10 cellular contexts compared by ENCODE assay signal in genomic region chrX:72132456-72132855, GRCh38. TPM values are rescaled to one million over a fixed set of nuclear protein-coding genes. Genes with fewer than 3 reads are reported as not detected.
A peak's percentile ranks its signal among the peaks of the same experiment; 100 is the strongest.
DNase-seq lines count a peak whose midpoint lies in the region; ATAC-seq, FAIRE-seq and TF ChIP-seq lines count a peak whose summit lies in the region.
"Had no signal": no experiment of that assay in that cellular context is flagged by ENCODE, and none has a peak within 500 bp of the region (broad histone marks: within the 10 kb centered on the region; RNA-seq: fewer than 3 reads in every experiment).

No MANE protein-coding gene starts in this region.

- H2AFZ ChIP-seq in GM23338: no peak overlapping the region

- H3F3A ChIP-seq in GM23338 (replicated peaks; ENCODE audit: low read depth): no peaks in the 10 kb centered on the region

- H3K4me1 Mint-ChIP-seq in GM23338: peaks cover 19% of the 10 kb centered on the region
- peaks cover 5% of the 10 kb centered on the region for H3K4me1 Mint-ChIP-seq in activated T-helper 1 cell treated with anti-CD3 and anti-CD28 coated beads, Interleukin-12 subunit alpha, Interleukin-12 subunit beta, Interleukin-2, Interleukin-4 antibody, amounts not matched to agents 30 ng/mL and 10 ng/mL and 1 ng/mL, durations not matched to agents 14 hours and 24 hours and 36 hours (ENCODE audit: low read depth)

- H3K9ac ChIP-seq in iPS-15b (ENCODE audit: low read depth, low read length) (no peak overlapping the region), skeletal muscle satellite cell (ENCODE audit: low read depth, low read length) (no peak overlapping the region)

- TF ChIP-seq CTCF in GM23338 (conservative IDR thresholded peaks at IDR 0.05; ENCODE audit: low read depth in 2 of 2): no peak

- peak overlapping the region; percentile 52 for H3K4me3 ChIP-seq in GM23338
- peak overlapping the region; percentile 32 for H3K4me3 ChIP-seq in iPS-15b (ENCODE audit: low read depth, low read length)
- H3K4me3 ChIP-seq in skeletal muscle satellite cell (ENCODE audit: low read length): peak overlapping the region; percentile 71

- FAIRE-seq in GM19239 (lab: Jason Lieb, UNC): no peak
- FAIRE-seq in urothelium cell line (lab: Jason Lieb, UNC): no peak
- FAIRE-seq: pancreas had no signal

- peak overlapping the region; percentile 80 for H3K4me2 ChIP-seq in GM23338
- peak overlapping the region; percentile 86 for H3K4me2 ChIP-seq in skeletal muscle satellite cell (ENCODE audit: low read length)

- H3K9me2 ChIP-seq in GM23338 (ENCODE audit: insufficient read depth): no peaks in the 10 kb centered on the region

- no peak overlapping the region for H3K27ac Mint-ChIP-seq in GM23338
- H3K27ac Mint-ChIP-seq in activated T-helper 1 cell treated with anti-CD3 and anti-CD28 coated beads, Interleukin-12 subunit alpha, Interleukin-12 subunit beta, Interleukin-2, Interleukin-4 antibody, amounts not matched to agents 30 ng/mL and 10 ng/mL and 1 ng/mL, durations not matched to agents 14 hours and 24 hours and 36 hours: no peak overlapping the region
- H3K27ac Mint-ChIP-seq: T-helper 2 cell treated with Interferon-gamma antibody and Interleukin-4, amounts not matched to agents 5 μg/mL and 100 μg/mL, for 36 hours had no signal

- H3K79me2 ChIP-seq in GM23338 (replicated peaks; ENCODE audit: insufficient read depth): no peaks in the 10 kb centered on the region

- H3K9me3 ChIP-seq in iPS-15b (ENCODE audit: control insufficient read depth, insufficient read depth, low read length): peaks cover 2% of the 10 kb centered on the region
- no peaks in the 10 kb centered on the region for H3K9me3 ChIP-seq in skeletal muscle satellite cell (replicated peaks; ENCODE audit: low read length)
- H3K9me3 ChIP-seq: pancreas had no signal

- peaks cover 17% of the 10 kb centered on the region for H3K9me3 Mint-ChIP-seq in GM23338
- H3K9me3 Mint-ChIP-seq in activated T-helper 1 cell treated with anti-CD3 and anti-CD28 coated beads, Interleukin-12 subunit alpha, Interleukin-12 subunit beta, Interleukin-2, Interleukin-4 antibody, amounts not matched to agents 30 ng/mL and 10 ng/mL and 1 ng/mL, durations not matched to agents 14 hours and 24 hours and 36 hours: no peaks in the 10 kb centered on the region
- H3K9me3 Mint-ChIP-seq: T-helper 2 cell treated with Interferon-gamma antibody and Interleukin-4, amounts not matched to agents 5 μg/mL and 100 μg/mL, for 36 hours had no signal

- peaks cover 44% of the 10 kb centered on the region for H3K27me3 Mint-ChIP-seq in GM23338 (ENCODE audit: insufficient read depth, low read depth, poor library complexity)
- peaks cover 58% of the 10 kb centered on the region for H3K27me3 Mint-ChIP-seq in activated T-helper 1 cell treated with anti-CD3 and anti-CD28 coated beads, Interleukin-12 subunit alpha, Interleukin-12 subunit beta, Interleukin-2, Interleukin-4 antibody, amounts not matched to agents 30 ng/mL and 10 ng/mL and 1 ng/mL, durations not matched to agents 14 hours and 24 hours and 36 hours (ENCODE audit: insufficient read depth)

- no peaks in the 10 kb centered on the region for H4K20me1 ChIP-seq in GM23338 (replicated peaks; ENCODE audit: insufficient read depth)

- no peak for DNase-seq in GM23338 (ENCODE audit: low spot score)
- DNase-seq in activated T-helper 1 cell treated with anti-CD3 and anti-CD28 coated beads, Interleukin-12 subunit alpha, Interleukin-12 subunit beta, Interleukin-2, Interleukin-4 antibody, amounts not matched to agents 30 ng/mL and 10 ng/mL and 1 ng/mL, durations not matched to agents 14 hours and 24 hours and 36 hours (ENCODE audit: low spot score): no peak
- no peak for DNase-seq in GM19239 (ENCODE audit: insufficient read length, low spot score)
- no peak for DNase-seq in H4 (ENCODE audit: low spot score)
- no peak for DNase-seq in urothelium cell line (ENCODE audit: low spot score)
- no peak for DNase-seq in EL

- H3K4me3 Mint-ChIP-seq in GM23338: peak overlapping the region; percentile 76
- peak overlapping the region; percentile 20 for H3K4me3 Mint-ChIP-seq in activated T-helper 1 cell treated with anti-CD3 and anti-CD28 coated beads, Interleukin-12 subunit alpha, Interleukin-12 subunit beta, Interleukin-2, Interleukin-4 antibody, amounts not matched to agents 30 ng/mL and 10 ng/mL and 1 ng/mL, durations not matched to agents 14 hours and 24 hours and 36 hours

- peaks cover 24% of the 10 kb centered on the region for H3K36me3 Mint-ChIP-seq in GM23338 (ENCODE audit: low read depth)
- no peaks in the 10 kb centered on the region for H3K36me3 Mint-ChIP-seq in activated T-helper 1 cell treated with anti-CD3 and anti-CD28 coated beads, Interleukin-12 subunit alpha, Interleukin-12 subunit beta, Interleukin-2, Interleukin-4 antibody, amounts not matched to agents 30 ng/mL and 10 ng/mL and 1 ng/mL, durations not matched to agents 14 hours and 24 hours and 36 hours (ENCODE audit: low read depth)

- H3K36me3 ChIP-seq in GM23338 (ENCODE audit: insufficient read depth): no peaks in the 10 kb centered on the region
- H3K36me3 ChIP-seq in iPS-15b (ENCODE audit: control insufficient read depth, insufficient read depth, low read length): no peaks in the 10 kb centered on the region
- H3K36me3 ChIP-seq in skeletal muscle satellite cell (ENCODE audit: insufficient read depth, low read length): no peaks in the 10 kb centered on the region
- H3K36me3 ChIP-seq: pancreas had no signal

- H3K27ac ChIP-seq in GM23338 (ENCODE audit: low read depth): no peak overlapping the region
- H3K27ac ChIP-seq: pancreas had no signal

- H3K27me3 ChIP-seq in GM23338 (ENCODE audit: insufficient read depth) (peaks cover 49% of the 10 kb centered on the region), iPS-15b (ENCODE audit: control insufficient read depth, insufficient read depth, low read length) (peaks cover 53% of the 10 kb centered on the region), skeletal muscle satellite cell (ENCODE audit: control insufficient read depth, insufficient read depth, low read length) (peaks cover 69% of the 10 kb centered on the region)

- intact Hi-C loops in activated T-helper 1 cell treated with anti-CD3 and anti-CD28 coated beads, Interleukin-12 subunit alpha, Interleukin-12 subunit beta, Interleukin-2, Interleukin-4 antibody, amounts not matched to agents 30 ng/mL and 10 ng/mL and 1 ng/mL, durations not matched to agents 14 hours and 24 hours and 36 hours (cut with micrococcal nuclease): no loop called here

- H3K4me1 ChIP-seq in GM23338 (ENCODE audit: insufficient read depth): peaks cover 3% of the 10 kb centered on the region; the same call in 1 of the 2 replicates
- H3K4me1 ChIP-seq in iPS-15b (ENCODE audit: control insufficient read depth, insufficient read depth, low read length): peaks cover 4% of the 10 kb centered on the region
- H3K4me1 ChIP-seq in skeletal muscle satellite cell (ENCODE audit: control insufficient read depth, insufficient read depth, low read length): peaks cover 4% of the 10 kb centered on the region
- H3K4me1 ChIP-seq: pancreas had no signal

- no peak for ATAC-seq in GM23338

TF ChIP-seq in GM23338, 12 proteins besides CTCF, POLR2A, EP300 and RAD21 (continues in another document):
- TF ChIP-seq, protein P1, sequence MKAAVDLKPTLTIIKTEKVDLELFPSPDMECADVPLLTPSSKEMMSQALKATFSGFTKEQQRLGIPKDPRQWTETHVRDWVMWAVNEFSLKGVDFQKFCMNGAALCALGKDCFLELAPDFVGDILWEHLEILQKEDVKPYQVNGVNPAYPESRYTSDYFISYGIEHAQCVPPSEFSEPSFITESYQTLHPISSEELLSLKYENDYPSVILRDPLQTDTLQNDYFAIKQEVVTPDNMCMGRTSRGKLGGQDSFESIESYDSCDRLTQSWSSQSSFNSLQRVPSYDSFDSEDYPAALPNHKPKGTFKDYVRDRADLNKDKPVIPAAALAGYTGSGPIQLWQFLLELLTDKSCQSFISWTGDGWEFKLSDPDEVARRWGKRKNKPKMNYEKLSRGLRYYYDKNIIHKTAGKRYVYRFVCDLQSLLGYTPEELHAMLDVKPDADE (IDR thresholded peaks at IDR 0.05): no peak
- TF ChIP-seq POLR2AphosphoS5 (IDR thresholded peaks at IDR 0.05; ENCODE audit: low read depth): no peak
- no peak for TF ChIP-seq EZH2phosphoT487 (IDR thresholded peaks at IDR 0.05; ENCODE audit: unreplicated experiment)

RNA-seq across cellular contexts. Expression of gene RTL5, which starts 0.7 kb away (rescaled TPM):
- total RNA-seq in GM23338 (2014; rRNA removed; shearing (Covaris generic)): 0.35 and 0.94 TPM in 2 replicates
- 0.31 and 0.52 TPM in 2 replicates for polyA plus RNA-seq in GM23338 (2016; fragmentation: Nextera tagmentation; extraction: Ambion mirVana)
- 0.26 and 0.29 TPM in 2 replicates for total RNA-seq in activated T-helper 1 cell treated with anti-CD3 and anti-CD28 coated beads, Interleukin-12 subunit alpha, Interleukin-12 subunit beta, Interleukin-2, Interleukin-4 antibody, amounts not matched to agents 30 ng/mL and 10 ng/mL and 1 ng/mL, durations not matched to agents 14 hours and 24 hours and 36 hours
- 0.44 and 0.51 TPM in 2 replicates for total RNA-seq in skeletal muscle satellite cell (2012; rRNA removed)
- total RNA-seq in H4 (2014; rRNA removed; shearing (Covaris generic)): 0.48 and 0.90 TPM in 2 replicates

RNA-seq across cellular contexts. Expression of gene PIN4, which starts 49.1 kb away (rescaled TPM):
- 3.5 and 7.2 TPM in 2 replicates for total RNA-seq in GM23338 (2014; rRNA removed; shearing (Covaris generic))
- polyA plus RNA-seq in GM23338 (2016; fragmentation: Nextera tagmentation; extraction: Ambion mirVana): 72.5 and 80.6 TPM in 2 replicates
- total RNA-seq in activated T-helper 1 cell treated with anti-CD3 and anti-CD28 coated beads, Interleukin-12 subunit alpha, Interleukin-12 subunit beta, Interleukin-2, Interleukin-4 antibody, amounts not matched to agents 30 ng/mL and 10 ng/mL and 1 ng/mL, durations not matched to agents 14 hours and 24 hours and 36 hours: 10.2 and 13.3 TPM in 2 replicates
- 4.4 and 8.9 TPM in 2 replicates for total RNA-seq in skeletal muscle satellite cell (2012; rRNA removed)
- 15.1 and 16.2 TPM in 2 replicates for total RNA-seq in H4 (2014; rRNA removed; shearing (Covaris generic))
